Comparison of ENCODE assay signal across 8 cellular contexts in the genomic region with DNA sequence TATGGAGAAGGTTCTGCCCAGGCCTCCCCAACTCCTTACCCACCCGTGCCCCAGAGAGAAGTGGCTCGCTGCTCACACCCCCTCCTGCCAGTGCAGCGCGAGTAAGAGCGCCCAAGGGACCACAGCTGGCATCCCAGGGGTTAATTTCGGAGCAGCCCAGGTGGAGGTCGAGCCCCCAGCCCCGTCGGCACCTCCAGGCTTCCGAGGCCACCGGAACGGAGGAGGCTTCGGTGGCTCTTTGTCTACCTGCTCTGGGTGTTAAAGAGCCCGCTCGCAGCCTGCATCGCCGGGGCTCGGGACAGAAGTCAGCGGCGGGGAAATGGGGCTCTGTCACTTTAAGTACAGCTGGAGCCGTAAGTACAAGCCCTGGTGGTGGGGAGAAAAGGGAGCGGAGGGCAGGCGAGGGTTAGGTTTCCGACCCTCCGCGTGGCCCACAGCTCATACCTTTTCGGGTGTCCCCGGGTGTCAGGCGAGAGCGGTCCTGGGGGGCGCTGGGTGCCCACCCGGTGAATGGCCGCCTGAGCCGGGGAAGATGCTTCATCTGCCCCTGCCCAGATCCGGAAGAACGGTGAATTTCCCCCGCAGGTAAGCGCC.
DNase-seq lines count a peak whose midpoint lies in the region; ATAC-seq and TF ChIP-seq lines count a peak whose summit lies in the region.

No MANE protein-coding gene starts in this region.

- WGBS in suprapubic skin, result 8% methylated on average over 25 of the region's 38 CpGs

- ATAC-seq in HG02884 (IDR thresholded peaks at IDR 0.05; ENCODE audit: unreplicated experiment), result no peak

- no peak for TF ChIP-seq EP300 in suprapubic skin (IDR thresholded peaks at IDR 0.05)

- peak overlapping the region; percentile 79 for H3K4me3 ChIP-seq in H7 (ENCODE audit: insufficient read depth, low read depth, low read length)
- peak overlapping the region; percentile 67 for H3K4me3 ChIP-seq in suprapubic skin

- no peaks in the 10 kb centered on the region; the same call in 1 of the 2 replicates for H3K27me3 ChIP-seq in H7 (ENCODE audit: control insufficient read depth, insufficient read depth, low read length)
- no peaks in the 10 kb centered on the region for H3K27me3 ChIP-seq in suprapubic skin

- H3K9me3 ChIP-seq in suprapubic skin, result no peaks in the 10 kb centered on the region

- no peak for TF ChIP-seq POLR2A in suprapubic skin (IDR thresholded peaks at IDR 0.05)

- peak; percentile 86 for DNase-seq in H7
- peak; percentile 25 for DNase-seq in NOMO-1 treated with dmso at 0.1 percent for 144 hours (lab: John Stamatoyannopoulos, UW; ENCODE audit: unreplicated experiment)
- peak; percentile 13 for DNase-seq in activated gamma-delta T cell (lab: John Stamatoyannopoulos, UW)
- DNase-seq in germinal center (ENCODE audit: low spot score), result peak; percentile 62
- peak; percentile 54 for DNase-seq in occipital lobe (lab: John Stamatoyannopoulos, UW)
- peak; percentile 82 to 89 for DNase-seq in suprapubic skin (ENCODE audit: low spot score in 2 of 2)
- no peak for DNase-seq in cortex of kidney (lab: John Stamatoyannopoulos, UW)

- peaks cover 69% of the 10 kb centered on the region for H3K4me1 ChIP-seq in suprapubic skin

- H3K27ac ChIP-seq in suprapubic skin, result peak overlapping the region; percentile 79

- H3K36me3 ChIP-seq in H7 (replicated peaks; ENCODE audit: control insufficient read depth, insufficient read depth, low read length), result no peaks in the 10 kb centered on the region
- no peaks in the 10 kb centered on the region for H3K36me3 ChIP-seq in suprapubic skin

- TF ChIP-seq CTCF in suprapubic skin (IDR thresholded peaks at IDR 0.05), result no peak
